ENCODE assay signal across 35 cellular contexts in the genomic region with DNA sequence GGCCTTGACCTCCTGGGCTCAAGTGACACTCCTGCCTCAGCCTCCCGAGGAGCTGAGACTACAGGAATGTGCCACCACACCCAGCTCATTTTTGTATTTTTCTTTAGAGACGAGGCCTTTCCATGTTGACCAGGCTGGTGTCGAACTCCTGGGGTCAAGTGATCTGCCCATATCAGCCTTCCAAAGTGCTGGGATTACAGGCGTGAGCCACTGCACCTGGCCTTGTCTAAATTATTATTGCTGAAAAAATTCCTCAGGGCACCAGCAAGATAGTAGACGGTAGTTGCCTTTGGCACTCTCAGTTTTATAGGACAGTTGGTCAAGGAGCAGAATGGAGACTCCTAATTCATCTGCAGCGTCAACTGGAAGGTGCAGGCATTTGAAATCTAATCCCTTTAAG. TPM values are rescaled to one million over a fixed set of nuclear protein-coding genes. Genes with fewer than 3 reads are reported as not detected.
"Had no signal": no experiment of that assay in that cellular context is flagged by ENCODE, and none has a peak within 500 bp of the region (broad histone marks: within the 10 kb centered on the region; RNA-seq: fewer than 3 reads in every experiment).

No MANE protein-coding gene starts in this region.

- H3K27me3 ChIP-seq: ascending aorta, cardiac muscle cell had no signal

- DNase-seq: activated B cell treated with CpG ODN at 0.5 μM for 24 hours; activated CD4-positive, alpha-beta memory T cell treated with anti-CD3 and anti-CD28 coated beads, Interleukin-2, amount 10 ng/mL, durations not matched to agents 7 days and 5 days; activated CD4-positive, alpha-beta T cell treated with anti-CD3 and anti-CD28 coated beads for 1 hour; activated CD4-positive, alpha-beta T cell treated with anti-CD3 and anti-CD28 coated beads for 36 hours; activated CD4-positive, alpha-beta T cell treated with anti-CD3 and anti-CD28 coated beads for 48 hours; activated CD4-positive, alpha-beta T cell treated with anti-CD3 and anti-CD28 coated beads, Interleukin-2, amount 10 ng/mL, durations not matched to agents 7 days and 5 days; activated CD4-positive, alpha-beta T cell treated with anti-CD3 and anti-CD28 coated beads, Interleukin-2, amount 50 U/mL, for 48 hours; activated CD8-positive, alpha-beta memory T cell treated with anti-CD3 and anti-CD28 coated beads for 24 hours; activated CD8-positive, alpha-beta memory T cell treated with anti-CD3 and anti-CD28 coated beads, Interleukin-2, amount 10 ng/mL, durations not matched to agents 7 days and 5 days; activated CD8-positive, alpha-beta memory T cell treated with anti-CD3 and anti-CD28 coated beads, Interleukin-2, amount 50 U/mL, for 48 hours; activated CD8-positive, alpha-beta T cell treated with anti-CD3 and anti-CD28 coated beads, Interleukin-2, amount 10 ng/mL, durations not matched to agents 7 days and 5 days; activated effector memory CD4-positive, alpha-beta T cell treated with Interleukin-2 at 50 U/mL for 16 hours; activated gamma-delta T cell; activated naive CD4-positive, alpha-beta T cell treated with anti-CD3 and anti-CD28 coated beads, Interleukin-2, amount 10 ng/mL, durations not matched to agents 7 days and 5 days; activated naive CD4-positive, alpha-beta T cell treated with Interleukin-2 at 50 U/mL for 16 hours; activated naive CD8-positive, alpha-beta T cell treated with anti-CD3 and anti-CD28 coated beads, Interleukin-2, amount 10 ng/mL, durations not matched to agents 7 days and 5 days; activated naive CD8-positive, alpha-beta T cell treated with anti-CD3 and anti-CD28 coated beads, Interleukin-2, amount 50 U/mL, for 24 hours; activated T-cell treated with anti-CD3 and anti-CD28 coated beads, Interleukin-2, amount 50 U/mL, for 24 hours; activated T-cell treated with anti-CD3 and anti-CD28 coated beads, Interleukin-2, amount 50 U/mL, for 48 hours; amygdala; anterior cingulate cortex; caudate nucleus; cerebellar nuclear complex; T-cell; T-helper 17 cell; T-helper 9 cell had no signal

- H3K27ac ChIP-seq: ascending aorta, cardiac muscle cell, VCaP had no signal

- H3K36me3 ChIP-seq: ascending aorta, cardiac muscle cell had no signal

- H3K9me3 ChIP-seq: ascending aorta had no signal

- FAIRE-seq: bronchial epithelial cell, TTC549 had no signal

- H3K4me3 ChIP-seq: ascending aorta, cardiac muscle cell had no signal

- ATAC-seq: activated CD4-positive, alpha-beta T cell treated with anti-CD3 and anti-CD28 coated beads for 36 hours; activated CD8-positive, alpha-beta memory T cell treated with anti-CD3 and anti-CD28 coated beads, Interleukin-2, amount 10 ng/mL, durations not matched to agents 7 days and 5 days; activated CD8-positive, alpha-beta T cell treated with anti-CD3 and anti-CD28 coated beads, Interleukin-2, amount 10 ng/mL, durations not matched to agents 7 days and 5 days; activated naive CD8-positive, alpha-beta T cell treated with anti-CD3 and anti-CD28 coated beads, Interleukin-2, amount 50 U/mL, for 24 hours; T-cell; T-helper 17 cell had no signal

RNA-seq across cellular contexts. Expression of gene AICDA, which starts 2.5 kb away (rescaled TPM):
- total RNA-seq: activated CD4-positive, alpha-beta memory T cell treated with anti-CD3 and anti-CD28 coated beads, Interleukin-2, amount 10 ng/mL, durations not matched to agents 7 days and 5 days; activated CD4-positive, alpha-beta T cell treated with anti-CD3 and anti-CD28 coated beads for 36 hours; activated CD4-positive, alpha-beta T cell treated with anti-CD3 and anti-CD28 coated beads, Interleukin-2, amount 10 ng/mL, durations not matched to agents 7 days and 5 days; activated CD8-positive, alpha-beta memory T cell treated with anti-CD3 and anti-CD28 coated beads, Interleukin-2, amount 10 ng/mL, durations not matched to agents 7 days and 5 days; activated CD8-positive, alpha-beta T cell treated with anti-CD3 and anti-CD28 coated beads, Interleukin-2, amount 10 ng/mL, durations not matched to agents 7 days and 5 days; activated naive CD8-positive, alpha-beta T cell treated with anti-CD3 and anti-CD28 coated beads, Interleukin-2, amount 10 ng/mL, durations not matched to agents 7 days and 5 days; activated T-helper 2 cell treated with anti-CD3 and anti-CD28 coated beads, Interferon-gamma antibody, Interleukin-2, Interleukin-4, amounts not matched to agents 10 μg/mL and 5 μg/mL and 100 μg/mL, durations not matched to agents 14 hours and 24 hours and 36 hours; ascending aorta; bronchial epithelial cell; chondrocyte; T-helper 17 cell; T-helper 2 cell treated with Interferon-gamma antibody and Interleukin-4, amounts not matched to agents 100 ng/mL and 5 ng/mL, for 36 hours had no signal
- polyA plus RNA-seq: cardiac muscle cell had no signal

RNA-seq across cellular contexts. Expression of gene MFAP5, which starts 47.4 kb away (rescaled TPM):
- total RNA-seq: activated CD4-positive, alpha-beta memory T cell treated with anti-CD3 and anti-CD28 coated beads, Interleukin-2, amount 10 ng/mL, durations not matched to agents 7 days and 5 days; activated CD4-positive, alpha-beta T cell treated with anti-CD3 and anti-CD28 coated beads for 36 hours; activated CD4-positive, alpha-beta T cell treated with anti-CD3 and anti-CD28 coated beads, Interleukin-2, amount 10 ng/mL, durations not matched to agents 7 days and 5 days; activated CD8-positive, alpha-beta memory T cell treated with anti-CD3 and anti-CD28 coated beads, Interleukin-2, amount 10 ng/mL, durations not matched to agents 7 days and 5 days; activated CD8-positive, alpha-beta T cell treated with anti-CD3 and anti-CD28 coated beads, Interleukin-2, amount 10 ng/mL, durations not matched to agents 7 days and 5 days; activated naive CD8-positive, alpha-beta T cell treated with anti-CD3 and anti-CD28 coated beads, Interleukin-2, amount 10 ng/mL, durations not matched to agents 7 days and 5 days; activated T-helper 2 cell treated with anti-CD3 and anti-CD28 coated beads, Interferon-gamma antibody, Interleukin-2, Interleukin-4, amounts not matched to agents 10 μg/mL and 5 μg/mL and 100 μg/mL, durations not matched to agents 14 hours and 24 hours and 36 hours; cardiac muscle cell; T-cell; T-helper 1 cell treated with Interleukin-12 subunit alpha and Interleukin-12 subunit beta and Interleukin-4 antibody, amounts not matched to agents 30 ng/mL and 1 ng/mL, for 36 hours; T-helper 17 cell; T-helper 2 cell treated with Interferon-gamma antibody and Interleukin-4, amounts not matched to agents 100 ng/mL and 5 ng/mL, for 36 hours had no signal
- polyA plus RNA-seq: cardiac muscle cell had no signal
